In the genomic region with DNA sequence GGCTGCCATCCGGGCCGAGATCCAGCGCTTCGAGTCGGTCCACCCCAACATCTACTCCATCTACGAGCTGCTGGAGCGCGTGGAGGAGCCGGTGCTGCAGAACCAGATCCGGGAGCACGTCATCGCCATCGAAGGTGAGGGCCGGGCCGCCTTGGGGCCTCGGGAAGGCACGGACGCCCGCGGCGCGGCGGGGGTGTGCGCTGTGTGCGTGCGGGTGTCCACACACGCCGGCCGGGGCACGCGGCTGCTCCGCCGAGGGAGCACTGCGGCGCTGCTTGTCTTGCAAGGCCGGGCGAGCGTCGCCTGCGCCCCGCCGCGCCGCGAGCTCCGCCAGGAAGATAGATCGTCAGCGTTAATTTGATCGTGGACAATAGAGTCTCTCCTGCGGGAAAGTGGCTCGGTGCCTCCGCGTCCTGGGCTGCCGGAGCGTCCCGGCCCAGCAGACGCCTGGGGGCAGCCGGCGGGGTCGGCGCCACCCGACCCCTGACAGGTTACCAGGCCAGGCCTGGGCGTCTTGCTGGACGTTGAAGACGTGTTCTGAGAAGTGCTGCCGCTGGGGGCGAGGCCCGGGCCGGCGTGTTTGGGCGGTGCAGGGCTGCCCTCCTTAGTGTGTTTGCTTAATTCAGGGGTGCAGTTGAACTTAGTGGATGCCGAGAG, we compare ENCODE assay signal across 8 cellular contexts. TPM values are rescaled to one million over a fixed set of nuclear protein-coding genes. Genes with fewer than 3 reads are reported as not detected.
DNase-seq lines count a peak whose midpoint lies in the region; ATAC-seq, FAIRE-seq and TF ChIP-seq lines count a peak whose summit lies in the region.

No MANE protein-coding gene starts in this region.

- H3K27me3 ChIP-seq in BJ (ENCODE audit: control insufficient read depth, insufficient read depth, low read length): no peaks in the 10 kb centered on the region
- no peaks in the 10 kb centered on the region for H3K27me3 ChIP-seq in adrenal gland
- H3K27me3 ChIP-seq in rectal smooth muscle tissue (ENCODE audit: control insufficient read depth, insufficient read depth, low read length): no peaks in the 10 kb centered on the region

- no peaks in the 10 kb centered on the region; the same call in 1 of the 2 replicates for H3K36me3 ChIP-seq in BJ (ENCODE audit: control insufficient read depth, insufficient read depth, low read length)
- no peaks in the 10 kb centered on the region for H3K36me3 ChIP-seq in adrenal gland (replicated peaks in 1 of 2)
- no peaks in the 10 kb centered on the region for H3K36me3 ChIP-seq in rectal smooth muscle tissue (ENCODE audit: control insufficient read depth, insufficient read depth, low read length)

- TF ChIP-seq CTCF in BJ (IDR thresholded peaks at IDR 0.05; ENCODE audit: insufficient read depth, low read depth, low read length): no peak
- peak in 1 of 6 experiments; percentile 9 for TF ChIP-seq CTCF in adrenal gland (IDR thresholded peaks at IDR 0.05)

- H3K4me1 ChIP-seq in adrenal gland (replicated peaks in 1 of 2) (peaks cover 12 to 19% of the 10 kb centered on the region in 2 donors), rectal smooth muscle tissue (ENCODE audit: control insufficient read depth, insufficient read depth, low read length) (peaks cover 16% of the 10 kb centered on the region)

- peak overlapping the region; percentile 4 for H3K9ac ChIP-seq in rectal smooth muscle tissue (ENCODE audit: low read length)

- H3K9me3 ChIP-seq in adrenal gland (replicated peaks in 1 of 3): no peaks in the 10 kb centered on the region

- CTCF ChIA-PET in BJ (lab: Yijun Ruan, JAX): interaction anchor here (1.0 to 1.5 kb wide), 2 partner anchors 204 to 251 kb away, joined by 3 to 4 read pairs; no protein-coding TSS in a partner anchor

- intact Hi-C loops in adrenal gland (cut with DNase I): loop anchor here (10.0 kb wide), 1 partner anchor 360 kb away; no protein-coding TSS in a partner anchor

- no peak for FAIRE-seq in RCC 7860 (lab: Jason Lieb, UNC)

- ATAC-seq in HG03354 (IDR thresholded peaks at IDR 0.05; ENCODE audit: poor library complexity, severe bottlenecking, unreplicated experiment) (peak; percentile 29), GM19324 (IDR thresholded peaks at IDR 0.05; ENCODE audit: low FRiP score, unreplicated experiment) (no peak), GM21737 (IDR thresholded peaks at IDR 0.05; ENCODE audit: unreplicated experiment) (no peak)

- POLR2A ChIA-PET in BJ (lab: Charles Lee): no interaction called here

- H3K4me3 ChIP-seq in BJ (ENCODE audit: low read depth, low read length) (peak overlapping the region; percentile 68), adrenal gland (peak overlapping the region in 3 of 4 donors; percentile 25 to 78 (median 53)), rectal smooth muscle tissue (ENCODE audit: low read length) (peak overlapping the region; percentile 81)

- WGBS in adrenal gland, 4 donors: 0 to 1% (median 0%) methylated on average over 8 to 72 of the region's 72 CpGs

- no peak for TF ChIP-seq POLR2A in adrenal gland (IDR thresholded peaks at IDR 0.05)

- H3K27ac ChIP-seq in adrenal gland: peak overlapping the region in 1 of 5 donors; percentile 24
- peak overlapping the region; percentile 54 for H3K27ac ChIP-seq in rectal smooth muscle tissue (ENCODE audit: low read depth, low read length)

- DNase-seq in BJ (ENCODE audit: low read depth): no peak
- DNase-seq in adrenal gland: peak; percentile 49 to 75 (median 59)
- peak; percentile 55 for DNase-seq in hepatic stellate cell (ENCODE audit: low spot score)
- DNase-seq in RCC 7860 (ENCODE audit: low spot score): no peak

RNA-seq across cellular contexts. Expression of a gene that starts 1.0 kb away (rescaled TPM):
- 11.0 and 14.9 TPM in 2 replicates for polyA plus RNA-seq in BJ (2011; rRNA removed)
- 22.9 and 25.5 TPM in 2 replicates for polyA minus RNA-seq in BJ (2011; rRNA and poly(A)+ RNA removed)
- 10 to 100 TPM; 12.9 to 29.6 (median 18.9) TPM for total RNA-seq in adrenal gland
- 10 to 100 TPM in 1 of 3 donors, 1 to 10 TPM in 2; 5.3 to 11.0 (median 7.0) TPM for polyA plus RNA-seq in adrenal gland

Comparison
In these comparisons a context has a peak if more than half of its experiments do, and no peak if none do; other contexts are left out.
1. DNase-seq: peak in adrenal gland (7 of 7) and hepatic stellate cell (single experiment); none in BJ (single experiment) and RCC 7860 (single experiment).
2. Peak in every context shown above with its lines, with median percentiles within 50 percentile points of each other: H3K4me3 ChIP-seq.